1 cellular context compared by ENCODE assay signal in the genomic region with DNA sequence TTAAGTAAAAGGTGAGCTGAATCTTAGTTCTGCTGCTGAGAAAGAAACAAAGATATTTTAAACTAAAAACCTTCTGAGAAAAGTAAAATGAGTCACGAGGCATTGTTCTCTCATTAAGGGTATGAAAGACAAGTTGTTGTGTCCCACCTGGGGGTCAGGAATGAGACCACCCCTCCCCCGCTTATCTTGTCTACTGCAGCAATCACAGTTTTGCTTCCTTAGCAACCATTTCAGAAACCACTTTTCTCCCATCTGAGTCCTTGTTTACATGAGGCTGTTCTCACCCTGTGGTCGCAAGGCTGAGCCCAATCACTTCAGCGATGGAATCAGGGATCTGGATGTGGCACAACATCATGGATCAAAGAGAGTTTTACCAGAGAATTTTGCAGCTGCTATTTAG.
TF ChIP-seq lines count a peak whose summit lies in the region.

No MANE protein-coding gene starts in this region.

TF ChIP-seq in H1, 55 proteins besides CTCF, POLR2A, EP300 and RAD21:
- no peak for TF ChIP-seq SP4 (IDR thresholded peaks at IDR 0.05; ENCODE audit: low read length)
- peak; percentile 77 for TF ChIP-seq ASH2L (IDR thresholded peaks at IDR 0.05; ENCODE audit: low read length)
- peak; percentile 54; the same call in 1 of the 2 replicates for TF ChIP-seq TEAD4 (IDR thresholded peaks at IDR 0.05; ENCODE audit: low read depth, low read length)
- TF ChIP-seq KDM5A (IDR thresholded peaks at IDR 0.05; ENCODE audit: low read length) = no peak
- peak; percentile 83 for TF ChIP-seq NANOG (IDR thresholded peaks at IDR 0.05; ENCODE audit: insufficient read depth, low read depth, low read length, poor library complexity, severe bottlenecking)
- TF ChIP-seq JUND (IDR thresholded peaks at IDR 0.05; ENCODE audit: low read length) = peak; percentile 75
- peak in 1 of 2 experiments; percentile 23 for TF ChIP-seq BCL11A (IDR thresholded peaks at IDR 0.05; ENCODE audit: low read depth in 2 of 2, low read length in 2 of 2)
- TF ChIP-seq SP1 (IDR thresholded peaks at IDR 0.05; ENCODE audit: low read depth, low read length) = peak; percentile 86
- TF ChIP-seq TCF12 (IDR thresholded peaks at IDR 0.05; ENCODE audit: low read depth, low read length) = 0 out of 2 replicates have a peak, but pooled peaks have one; percentile 23
- 0 out of 2 replicates have a peak, but pooled peaks have one; percentile 2 for TF ChIP-seq RBBP5 (IDR thresholded peaks at IDR 0.05; ENCODE audit: borderline replicate concordance, low read depth, low read length)
